25 cellular contexts compared by ENCODE assay signal in the genomic region with DNA sequence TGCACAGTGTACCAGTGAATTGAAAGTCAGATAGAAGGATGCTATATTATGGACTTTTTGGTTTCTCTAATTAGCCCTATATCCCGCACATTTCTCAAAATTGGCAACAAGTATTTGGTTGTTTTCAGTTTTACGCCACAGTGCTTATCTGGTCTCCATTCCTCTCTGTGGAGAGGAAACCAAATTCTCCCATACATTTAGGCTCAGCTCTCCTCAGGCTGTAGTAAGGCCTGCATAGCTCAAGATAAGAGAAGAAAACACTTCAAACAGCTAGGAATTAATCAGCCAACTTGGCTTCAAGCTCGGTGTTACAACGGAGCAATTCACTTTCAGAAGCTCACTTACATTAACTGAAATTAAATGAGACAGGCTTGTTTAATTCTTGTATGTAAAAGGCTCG.
DNase-seq lines count a peak whose midpoint lies in the region; ATAC-seq and TF ChIP-seq lines count a peak whose summit lies in the region.
"Had no signal": no experiment of that assay in that cellular context is flagged by ENCODE, and none has a peak within 500 bp of the region (broad histone marks: within the 10 kb centered on the region; RNA-seq: fewer than 3 reads in every experiment).

No MANE protein-coding gene starts in this region.

- TF ChIP-seq EP300 in esophagus muscularis mucosa (IDR thresholded peaks at IDR 0.05): no peak

- H3K9me3 ChIP-seq in right cardiac atrium (ENCODE audit: control insufficient read depth, low read length) (no peaks in the 10 kb centered on the region), fibroblast of lung (ENCODE audit: control insufficient read depth, insufficient read depth, low read depth, low read length) (no peaks in the 10 kb centered on the region), HAP-1 (no peaks in the 10 kb centered on the region), esophagus muscularis mucosa (no peaks in the 10 kb centered on the region)
- H3K9me3 ChIP-seq: body of pancreas had no signal

- no peaks in the 10 kb centered on the region for H3K36me3 ChIP-seq in fibroblast of lung (ENCODE audit: control insufficient read depth, insufficient read depth, low read length)
- H3K36me3 ChIP-seq in HAP-1 (replicated peaks): no peaks in the 10 kb centered on the region
- no peaks in the 10 kb centered on the region for H3K36me3 ChIP-seq in esophagus muscularis mucosa
- H3K36me3 ChIP-seq: upper lobe of left lung had no signal

- H3K4me1 Mint-ChIP-seq in mesothelial cell of epicardium: no peaks in the 10 kb centered on the region
- H3K4me1 Mint-ChIP-seq: activated CD4-positive, alpha-beta memory T cell treated with anti-CD3 and anti-CD28 coated beads, Interleukin-2, amount 10 ng/mL, durations not matched to agents 7 days and 5 days; activated naive CD8-positive, alpha-beta T cell treated with anti-CD3 and anti-CD28 coated beads for 36 hours; CD4-positive, alpha-beta memory T cell; IgD-negative memory B cell had no signal

- no peaks in the 10 kb centered on the region for H4K20me1 ChIP-seq in fibroblast of lung (ENCODE audit: control insufficient read depth, extremely low read depth, insufficient read depth, low read length)

- no peaks in the 10 kb centered on the region for H3K27me3 Mint-ChIP-seq in mesothelial cell of epicardium (ENCODE audit: low read depth)
- H3K27me3 Mint-ChIP-seq: activated CD4-positive, alpha-beta memory T cell treated with anti-CD3 and anti-CD28 coated beads, Interleukin-2, amount 10 ng/mL, durations not matched to agents 7 days and 5 days; activated naive CD8-positive, alpha-beta T cell treated with anti-CD3 and anti-CD28 coated beads for 36 hours; CD4-positive, alpha-beta memory T cell; IgD-negative memory B cell had no signal

- H3K79me2 ChIP-seq in fibroblast of lung (ENCODE audit: control insufficient read depth, insufficient read depth, low read length): no peaks in the 10 kb centered on the region

- H3K27me3 ChIP-seq in right cardiac atrium (ENCODE audit: control insufficient read depth, insufficient read depth) (no peaks in the 10 kb centered on the region), fibroblast of lung (ENCODE audit: control insufficient read depth, insufficient read depth, low read length) (no peaks in the 10 kb centered on the region), HAP-1 (ENCODE audit: low read depth) (no peaks in the 10 kb centered on the region), esophagus muscularis mucosa (no peaks in the 10 kb centered on the region)
- H3K27me3 ChIP-seq: body of pancreas, upper lobe of left lung had no signal

- intact Hi-C loops in right cardiac atrium (cut with DNase I): no loop called here
- intact Hi-C loops in cardiac septum (cut with DNase I): no loop called here
- intact Hi-C loops in esophagus muscularis mucosa (cut with DNase I): no loop called here

- peak overlapping the region; percentile 23 for H3K27ac Mint-ChIP-seq in mesothelial cell of epicardium
- H3K27ac Mint-ChIP-seq: activated CD4-positive, alpha-beta memory T cell treated with anti-CD3 and anti-CD28 coated beads, Interleukin-2, amount 10 ng/mL, durations not matched to agents 7 days and 5 days; activated naive CD8-positive, alpha-beta T cell treated with anti-CD3 and anti-CD28 coated beads for 36 hours; CD4-positive, alpha-beta memory T cell; HFFc6; IgD-negative memory B cell had no signal

- in situ Hi-C loops in HAP-1 (cut with MboI; ENCODE audit: low sequenced_read_pairs): no loop called here

- peaks cover 15% of the 10 kb centered on the region for H3K9me3 Mint-ChIP-seq in mesothelial cell of epicardium

- no peak overlapping the region for H2AFZ ChIP-seq in fibroblast of lung (ENCODE audit: low read length)

- H3K4me2 ChIP-seq in fibroblast of lung (ENCODE audit: extremely low read depth, insufficient read depth, low read length): no peak overlapping the region

- no peak overlapping the region for H3K4me3 ChIP-seq in right cardiac atrium (ENCODE audit: low read length)
- H3K4me3 ChIP-seq in fibroblast of lung (replicated peaks in 1 of 4; ENCODE audit: control extremely low read depth in 1 of 4, insufficient read depth in 1 of 4, low read depth in 3 of 4, low read length in 4 of 4): no peak overlapping the region
- no peak overlapping the region for H3K4me3 ChIP-seq in HAP-1
- no peak overlapping the region for H3K4me3 ChIP-seq in esophagus muscularis mucosa
- H3K4me3 ChIP-seq: body of pancreas, coronary artery, upper lobe of left lung had no signal

- DNase-seq in right cardiac atrium (no peak), cardiac septum (ENCODE audit: low spot score) (no peak), fibroblast of lung (ENCODE audit: low read depth in 2 of 2) (peak; percentile 12 to 82), mesothelial cell of epicardium (ENCODE audit: low spot score in 2 of 2, unreplicated experiment in 2 of 2) (no peak), iPS-NIHi7 (ENCODE audit: extremely low spot score) (no peak), HAP-1 (ENCODE audit: low spot score in 2 of 2) (no peak), esophagus muscularis mucosa (ENCODE audit: extremely low spot score) (no peak)
- DNase-seq: activated CD4-positive, alpha-beta memory T cell treated with anti-CD3 and anti-CD28 coated beads, Interleukin-2, amount 10 ng/mL, durations not matched to agents 7 days and 5 days; activated effector memory CD4-positive, alpha-beta T cell treated with Interleukin-2 at 50 U/mL for 16 hours; activated naive CD8-positive, alpha-beta T cell treated with anti-CD3 and anti-CD28 coated beads for 36 hours; AML-193; body of pancreas; CD4-positive, alpha-beta memory T cell; head of caudate nucleus; HFFc6; NCI-H2081 treated with DMSO at 0.1 percent for 48 hours; NCI-H446 treated with DMSO at 0.1 percent for 48 hours; SHP77 treated with DMSO at 0.1 percent for 48 hours; T1000; upper lobe of left lung had no signal

- H3K9ac ChIP-seq in fibroblast of lung (ENCODE audit: insufficient read depth, low read length): no peak overlapping the region

- peaks cover 4% of the 10 kb centered on the region for H3K36me3 Mint-ChIP-seq in mesothelial cell of epicardium
- H3K36me3 Mint-ChIP-seq: activated naive CD8-positive, alpha-beta T cell treated with anti-CD3 and anti-CD28 coated beads for 36 hours; CD4-positive, alpha-beta memory T cell; IgD-negative memory B cell had no signal

- ATAC-seq in right cardiac atrium (peak; percentile 57 to 80), HG03378 (IDR thresholded peaks at IDR 0.05; ENCODE audit: unreplicated experiment) (no peak)
- ATAC-seq: activated CD4-positive, CD25-positive, alpha-beta regulatory T cell treated with anti-CD3 and anti-CD28 coated beads, Interleukin-2, amount 50 U/mL, for 24 hours; body of pancreas; left lobe of liver had no signal

- no peaks in the 10 kb centered on the region for H3K4me1 ChIP-seq in right cardiac atrium (ENCODE audit: control insufficient read depth, insufficient read depth, low read length)
- no peaks in the 10 kb centered on the region for H3K4me1 ChIP-seq in fibroblast of lung (ENCODE audit: control insufficient read depth, extremely low read depth, insufficient read depth, low read length)
- H3K4me1 ChIP-seq in HAP-1: no peaks in the 10 kb centered on the region
- no peaks in the 10 kb centered on the region for H3K4me1 ChIP-seq in esophagus muscularis mucosa
- H3K4me1 ChIP-seq: upper lobe of left lung had no signal

- WGBS in right cardiac atrium: 20% methylated on average over 5 of the region's 5 CpGs
- 64% methylated on average over 5 of the region's 5 CpGs for WGBS in esophagus muscularis mucosa

- TF ChIP-seq CTCF in fibroblast of lung (conservative IDR thresholded peaks at IDR 0.05 in 1 of 2, IDR thresholded peaks at IDR 0.05 in 1 of 2; ENCODE audit: low read depth in 1 of 2, low read length in 2 of 2): no peak
- TF ChIP-seq CTCF in mesothelial cell of epicardium (IDR thresholded peaks at IDR 0.05; ENCODE audit: unreplicated experiment): no peak
- no peak for TF ChIP-seq CTCF in esophagus muscularis mucosa (IDR thresholded peaks at IDR 0.05)

- H3K27ac ChIP-seq in right cardiac atrium (ENCODE audit: low read length) (no peak overlapping the region), fibroblast of lung (ENCODE audit: insufficient read depth, low read length) (no peak overlapping the region), esophagus muscularis mucosa (replicated peaks in 1 of 4) (no peak overlapping the region)
- H3K27ac ChIP-seq: body of pancreas, coronary artery, upper lobe of left lung had no signal

- no peak overlapping the region for H3K4me3 Mint-ChIP-seq in mesothelial cell of epicardium
- H3K4me3 Mint-ChIP-seq: activated CD4-positive, alpha-beta memory T cell treated with anti-CD3 and anti-CD28 coated beads, Interleukin-2, amount 10 ng/mL, durations not matched to agents 7 days and 5 days; activated naive CD8-positive, alpha-beta T cell treated with anti-CD3 and anti-CD28 coated beads for 36 hours; CD4-positive, alpha-beta memory T cell; HFFc6; IgD-negative memory B cell had no signal

- TF ChIP-seq POLR2A in esophagus muscularis mucosa (IDR thresholded peaks at IDR 0.05; ENCODE audit: low read depth): no peak

Comparison
In these comparisons a context has a peak if more than half of its experiments do, and no peak if none do; other contexts are left out.
1. DNase-seq: peak in fibroblast of lung (2 of 2); none in right cardiac atrium (0 of 3), cardiac septum (single experiment), mesothelial cell of epicardium (0 of 2), iPS-NIHi7 (single experiment), HAP-1 (0 of 2) and esophagus muscularis mucosa (single experiment).